26 cellular contexts compared by ENCODE assay signal in genomic region chr9:136199391-136200288, GRCh38. TPM values are rescaled to one million over a fixed set of nuclear protein-coding genes. Genes with fewer than 3 reads are reported as not detected.
DNase-seq lines count a peak whose midpoint lies in the region; ATAC-seq, FAIRE-seq and TF ChIP-seq lines count a peak whose summit lies in the region.
"Had no signal": no experiment of that assay in that cellular context is flagged by ENCODE, and none has a peak within 500 bp of the region (broad histone marks: within the 10 kb centered on the region; RNA-seq: fewer than 3 reads in every experiment).

No MANE protein-coding gene starts in this region.

- no peaks in the 10 kb centered on the region for H3K36me3 ChIP-seq in HUES6 (ENCODE audit: control insufficient read depth, insufficient read depth, low read length)
- H3K36me3 ChIP-seq in K562 (ENCODE audit: control insufficient read depth, insufficient read depth, low read length) = no peaks in the 10 kb centered on the region
- no peaks in the 10 kb centered on the region for H3K36me3 ChIP-seq in neuronal stem cell (replicated peaks in 1 of 2; ENCODE audit: control insufficient read depth in 2 of 2, insufficient read depth in 2 of 2, low read length in 2 of 2)
- H3K36me3 ChIP-seq: BLaER1 treated with 17β-estradiol and CSF1 and Interleukin-3, amounts not matched to agents 10 nM and 100 nM had no signal

- H2AFZ ChIP-seq in K562 (ENCODE audit: low read depth, low read length) (no peak overlapping the region), neuronal stem cell (ENCODE audit: low read length) (no peak overlapping the region)
- H2AFZ ChIP-seq: PC-9 had no signal

- H2BK12ac ChIP-seq in neuronal stem cell (ENCODE audit: low read length) = no peak overlapping the region

- H3K4me3 ChIP-seq in HUES6 (ENCODE audit: low read depth, low read length) (peak overlapping the region; percentile 38), K562 (no peak overlapping the region), neuronal stem cell (ENCODE audit: low read length in 2 of 2) (no peak overlapping the region)
- H3K4me3 ChIP-seq: BLaER1 treated with 17β-estradiol and CSF1 and Interleukin-3, amounts not matched to agents 10 nM and 100 nM; PC-9 had no signal

- H3K27ac ChIP-seq in HUES6 (ENCODE audit: low read depth, low read length) (no peak overlapping the region), K562 (ENCODE audit: extremely low read depth, low read depth, low read length) (no peak overlapping the region), neuronal stem cell (replicated peaks; ENCODE audit: low read length) (no peak overlapping the region)
- H3K27ac ChIP-seq: BLaER1 treated with 17β-estradiol and CSF1 and Interleukin-3, amounts not matched to agents 10 nM and 100 nM; PC-9 had no signal

- TF ChIP-seq RAD21 in K562 (CRISPR knock-in tag; conservative IDR thresholded peaks at IDR 0.05 in 1 of 2, IDR thresholded peaks at IDR 0.05 in 1 of 2) = no peak

- H3K79me2 ChIP-seq in K562 (ENCODE audit: control insufficient read depth, insufficient read depth, low read length) = no peaks in the 10 kb centered on the region

- no peak overlapping the region for H3K4ac ChIP-seq in neuronal stem cell (ENCODE audit: low read length)

- no peak overlapping the region for H3K14ac ChIP-seq in neuronal stem cell (ENCODE audit: low read length)

- no peak for TF ChIP-seq EP300 in K562 (IDR thresholded peaks at IDR 0.05; ENCODE audit: low read length)

- H3K27me3 ChIP-seq in HUES6 (ENCODE audit: control insufficient read depth, insufficient read depth, low read length) (peaks cover 99% of the 10 kb centered on the region), K562 (ENCODE audit: control insufficient read depth in 2 of 2, insufficient read depth in 2 of 2, low read length in 2 of 2) (peaks cover 26 to 60% of the 10 kb centered on the region in 2 experiments; a peak in 4 of 5 replicates), neuronal stem cell (ENCODE audit: control insufficient read depth in 3 of 3, insufficient read depth in 3 of 3, low read depth in 1 of 3, low read length in 3 of 3) (peaks cover 77 to 99% (median 97%) of the 10 kb centered on the region in 3 experiments)

- no peak overlapping the region for H2BK5ac ChIP-seq in neuronal stem cell (ENCODE audit: low read length)

- peak overlapping the region; percentile 57 for H3K18ac ChIP-seq in neuronal stem cell (ENCODE audit: low read length)

- peak overlapping the region; percentile 75 for H2AK5ac ChIP-seq in neuronal stem cell (ENCODE audit: low read depth, low read length)

- TF ChIP-seq CTCF in K562 (IDR thresholded peaks at IDR 0.05 in 2 of 3, conservative IDR thresholded peaks at IDR 0.05 in 1 of 3; ENCODE audit: insufficient read depth in 2 of 3, low read depth in 1 of 3, low read length in 3 of 3) = no peak

- no peak overlapping the region for H4K8ac ChIP-seq in neuronal stem cell (ENCODE audit: low read depth, low read length)

- H3K9me3 ChIP-seq in HUES6 (ENCODE audit: control insufficient read depth, insufficient read depth, low read depth, low read length) = no peaks in the 10 kb centered on the region
- H3K9me3 ChIP-seq in K562 (replicated peaks; ENCODE audit: control insufficient read depth, insufficient read depth, low read depth, low read length) = no peaks in the 10 kb centered on the region
- H3K9me3 ChIP-seq in neuronal stem cell (replicated peaks in 1 of 2; ENCODE audit: control insufficient read depth in 2 of 2, insufficient read depth in 1 of 2, low read depth in 1 of 2, low read length in 2 of 2) = peaks cover 0 to 5% of the 10 kb centered on the region in 2 donors

- POLR2A ChIA-PET in K562 (lab: Yijun Ruan, JAX) = no interaction called here

- ATAC-seq in Right ventricle myocardium inferior (no peak), left ventricle myocardium superior (no peak), K562 (no peak)
- ATAC-seq: T-helper 17 cell had no signal

- H3K9me1 ChIP-seq in K562 (ENCODE audit: control insufficient read depth, insufficient read depth, low read length) = no peaks in the 10 kb centered on the region

- no peak overlapping the region for H4K91ac ChIP-seq in neuronal stem cell (ENCODE audit: low read depth, low read length, poor library complexity)

- intact Hi-C loops in Right ventricle myocardium inferior (cut with DNase I) (no loop called here), left ventricle myocardium superior (cut with micrococcal nuclease) (no loop called here), K562 (cut with micrococcal nuclease) (no loop called here)

- no peak overlapping the region for H2BK15ac ChIP-seq in neuronal stem cell (ENCODE audit: low read length)

- peaks cover 29% of the 10 kb centered on the region for H3K4me1 ChIP-seq in HUES6 (ENCODE audit: control insufficient read depth, insufficient read depth, low read length)
- peaks cover 0 to 63% of the 10 kb centered on the region in 2 experiments; a peak in 2 of 5 replicates for H3K4me1 ChIP-seq in K562 (replicated peaks in 1 of 2; ENCODE audit: control insufficient read depth in 2 of 2, insufficient read depth in 2 of 2, low read length in 2 of 2)
- no peaks in the 10 kb centered on the region for H3K4me1 ChIP-seq in neuronal stem cell (ENCODE audit: control insufficient read depth in 2 of 2, insufficient read depth in 1 of 2, low read depth in 1 of 2, low read length in 2 of 2)

- peak overlapping the region; percentile 44 for H3K23ac ChIP-seq in neuronal stem cell (ENCODE audit: low read depth, low read length, poor library complexity)

- peaks cover 13% of the 10 kb centered on the region for H4K20me1 ChIP-seq in K562 (replicated peaks; ENCODE audit: control insufficient read depth, insufficient read depth, low read length)

- in situ Hi-C loops in K562 (cut with MboI) = no loop called here

- WGBS in K562 (ENCODE audit: insufficient coverage, low coverage, missing lambda C conversion rate) = 50% methylated on average over 43 of the region's 71 CpGs
- WGBS in neuronal stem cell (ENCODE audit: extremely low coverage in 2 of 2, insufficient read length in 2 of 2, insufficient replicate concordance in 1 of 2), 2 donors = no CpG with 5 or more reads among the region's 71 CpGs

- no peak overlapping the region for H2BK120ac ChIP-seq in neuronal stem cell (ENCODE audit: low read depth, low read length)

- CTCF ChIA-PET in K562 (lab: Yijun Ruan, JAX; ENCODE audit: low intra/inter-chr PET ratio) = no interaction called here

- peaks cover 3% of the 10 kb centered on the region for H3K79me1 ChIP-seq in neuronal stem cell (ENCODE audit: low read depth, low read length)

- H3K4me2 ChIP-seq in K562 (ENCODE audit: insufficient read depth, low read length) = no peak overlapping the region
- H3K4me2 ChIP-seq in neuronal stem cell (ENCODE audit: insufficient read depth, low read length, poor library complexity, severe bottlenecking) = no peak overlapping the region
- H3K4me2 ChIP-seq: BLaER1 treated with 17β-estradiol and CSF1 and Interleukin-3, amounts not matched to agents 10 nM and 100 nM; PC-9 had no signal

- H3K9ac ChIP-seq in HUES6 (ENCODE audit: low read length) (peak overlapping the region; percentile 9), K562 (ENCODE audit: insufficient read depth in 1 of 2, low read depth in 2 of 2, low read length in 2 of 2) (no peak overlapping the region), neuronal stem cell (ENCODE audit: low read depth, low read length, poor library complexity) (no peak overlapping the region)
- H3K9ac ChIP-seq: BLaER1 treated with 17β-estradiol and CSF1 and Interleukin-3, amounts not matched to agents 10 nM and 100 nM had no signal

- FAIRE-seq in K562 (lab: Jason Lieb, UNC) (no peak), GM12891 (lab: Jason Lieb, UNC) (no peak)
- FAIRE-seq: A204.1 had no signal

- no peak for TF ChIP-seq POLR2A in K562 (conservative IDR thresholded peaks at IDR 0.05)
- TF ChIP-seq POLR2A in GM12891 (IDR thresholded peaks at IDR 0.05; ENCODE audit: low read depth, low read length) = no peak

- peak; percentile 52 for DNase-seq in Right ventricle myocardium inferior (ENCODE audit: missing footprints)
- DNase-seq in left ventricle myocardium superior = no peak
- no peak for DNase-seq in K562 (ENCODE audit: extremely low read depth in 1 of 4, low spot score in 3 of 4)
- DNase-seq in neuronal stem cell (ENCODE audit: low spot score) = no peak
- DNase-seq in DMS 273 (lab: John Stamatoyannopoulos, UW; ENCODE audit: unreplicated experiment) = no peak
- no peak for DNase-seq in activated CD8-positive, alpha-beta memory T cell treated with anti-CD3 and anti-CD28 coated beads, Interleukin-2, amount 50 U/mL, for 48 hours
- DNase-seq in GM12891 (ENCODE audit: insufficient read length, low spot score) = no peak
- DNase-seq: CD4-positive, alpha-beta T cell; COR-L47; DMS79 treated with DMSO at 0.1 percent for 48 hours; HCEC 1CT; Kasumi-1; NCI-H1105; NCI-H2029; NCI-H446 treated with DMSO at 0.1 percent for 48 hours; NCI-H82; NK-92 treated with Interleukin-12 subunit alpha and Interleukin-12 subunit beta, amount 100 ng/mL, for 24 hours; PC-9; SHP77; T-helper 17 cell had no signal

- no TSS peak for BruUV-seq in K562 (replicated peaks; lab: Mats Ljungman, UMichigan)

RNA-seq across cellular contexts. Expression of gene LHX3, which starts 5.3 kb away (rescaled TPM):
- total RNA-seq in Right ventricle myocardium inferior (not detected), left ventricle myocardium superior (not detected), K562 (2014; rRNA removed) (not detected in 2 replicates), K562 (2014; rRNA removed; fragmentation: Illumina TruSeq; extraction: Trizol) (not detected in 2 replicates), K562 (2015; rRNA removed; fragmentation: Illumina TruSeq; extraction: Trizol) (not detected in 2 replicates), K562 (2021) (0.09 TPM in 1 of 2 replicates, not detected in the other)
- total RNA-seq in K562 (2011; cell fraction: chromatin; rRNA removed; ENCODE audit: low replicate concordance) = 0.09 TPM in 1 of 2 replicates, not detected in the other
- total RNA-seq in K562 (2011; cell fraction: nucleolus; rRNA removed) = not detected in 2 replicates
- total RNA-seq in K562 (2011; cell fraction: nucleoplasm; rRNA removed) = not detected in 2 replicates
- polyA plus RNA-seq in K562 (2011; rRNA removed) (not detected in 2 replicates), K562 (2014; fragmentation: Illumina TruSeq; extraction: Trizol) (not detected in 2 replicates), K562 (2014; fragmentation: Nextera tagmentation; extraction: Ambion mirVana) (not detected), K562 (2014; rRNA removed) (not detected in 2 replicates)
- not detected in 2 replicates for polyA plus RNA-seq in K562 (2011; cell fraction: cytosol; rRNA removed)
- polyA plus RNA-seq in K562 (2011; cell fraction: nucleus; rRNA removed) = 0.04 TPM in 1 of 2 replicates, not detected in the other
- polyA plus RNA-seq in K562 (2012) = 0.91 TPM in 1 of 2 replicates, not detected in the other
- not detected in 2 replicates for polyA minus RNA-seq in K562 (2011; rRNA and poly(A)+ RNA removed)
- not detected in 2 replicates for polyA minus RNA-seq in K562 (2011; cell fraction: cytosol; rRNA and poly(A)+ RNA removed)
- polyA minus RNA-seq in K562 (2011; cell fraction: nucleus; rRNA and poly(A)+ RNA removed) = not detected in 2 replicates
- polyA plus RNA-seq in neuronal stem cell (2013, experiment 1 of 2) = not detected
- polyA plus RNA-seq in neuronal stem cell (2013, experiment 2 of 2) = not detected
- polyA plus RNA-seq in GM12891 (2012; ENCODE audit: low read depth, missing spikeins) = not detected
- total RNA-seq: M059J, RPMI7951 had no signal
- polyA plus RNA-seq: AG04450 had no signal

RNA-seq across cellular contexts. Expression of gene QSOX2, which starts 46.0 kb away (rescaled TPM):
- total RNA-seq in Right ventricle myocardium inferior (8.3 TPM), left ventricle myocardium superior (8.7 TPM), K562 (2014; rRNA removed) (12.7 and 15.0 TPM in 2 replicates), K562 (2014; rRNA removed; fragmentation: Illumina TruSeq; extraction: Trizol) (9.7 and 10.5 TPM in 2 replicates), K562 (2015; rRNA removed; fragmentation: Illumina TruSeq; extraction: Trizol) (11.7 and 12.2 TPM in 2 replicates), K562 (2021) (22.3 and 23.7 TPM in 2 replicates)
- 50.6 and 63.4 TPM in 2 replicates for total RNA-seq in K562 (2011; cell fraction: chromatin; rRNA removed; ENCODE audit: low replicate concordance)
- total RNA-seq in K562 (2011; cell fraction: nucleolus; rRNA removed) = 45.7 and 46.1 TPM in 2 replicates
- total RNA-seq in K562 (2011; cell fraction: nucleoplasm; rRNA removed) = 35.5 and 45.4 TPM in 2 replicates
- polyA plus RNA-seq in K562 (2011; rRNA removed) (13.5 and 21.5 TPM in 2 replicates), K562 (2014; fragmentation: Illumina TruSeq; extraction: Trizol) (16.1 and 17.4 TPM in 2 replicates), K562 (2014; fragmentation: Nextera tagmentation; extraction: Ambion mirVana) (under 1 TPM; 0.51 to 0.91 TPM), K562 (2014; rRNA removed) (23.6 and 24.2 TPM in 2 replicates)
- polyA plus RNA-seq in K562 (2011; cell fraction: cytosol; rRNA removed) = 7.9 and 11.0 TPM in 2 replicates
- polyA plus RNA-seq in K562 (2011; cell fraction: nucleus; rRNA removed) = 97.5 and 103 TPM in 2 replicates
- polyA plus RNA-seq in K562 (2012) = 14.6 and 32.6 TPM in 2 replicates
- 9.3 and 10.2 TPM in 2 replicates for polyA minus RNA-seq in K562 (2011; rRNA and poly(A)+ RNA removed)
- polyA minus RNA-seq in K562 (2011; cell fraction: cytosol; rRNA and poly(A)+ RNA removed) = 5.9 and 7.6 TPM in 2 replicates
- polyA minus RNA-seq in K562 (2011; cell fraction: nucleus; rRNA and poly(A)+ RNA removed) = 17.8 and 19.0 TPM in 2 replicates
- polyA plus RNA-seq in neuronal stem cell (2013, experiment 1 of 2) = 11.3 TPM
- polyA plus RNA-seq in neuronal stem cell (2013, experiment 2 of 2) = 11.5 TPM
- 8.2 TPM for polyA plus RNA-seq in GM12891 (2012; ENCODE audit: low read depth, missing spikeins)
